8 cellular contexts compared by ENCODE assay signal in the genomic region with DNA sequence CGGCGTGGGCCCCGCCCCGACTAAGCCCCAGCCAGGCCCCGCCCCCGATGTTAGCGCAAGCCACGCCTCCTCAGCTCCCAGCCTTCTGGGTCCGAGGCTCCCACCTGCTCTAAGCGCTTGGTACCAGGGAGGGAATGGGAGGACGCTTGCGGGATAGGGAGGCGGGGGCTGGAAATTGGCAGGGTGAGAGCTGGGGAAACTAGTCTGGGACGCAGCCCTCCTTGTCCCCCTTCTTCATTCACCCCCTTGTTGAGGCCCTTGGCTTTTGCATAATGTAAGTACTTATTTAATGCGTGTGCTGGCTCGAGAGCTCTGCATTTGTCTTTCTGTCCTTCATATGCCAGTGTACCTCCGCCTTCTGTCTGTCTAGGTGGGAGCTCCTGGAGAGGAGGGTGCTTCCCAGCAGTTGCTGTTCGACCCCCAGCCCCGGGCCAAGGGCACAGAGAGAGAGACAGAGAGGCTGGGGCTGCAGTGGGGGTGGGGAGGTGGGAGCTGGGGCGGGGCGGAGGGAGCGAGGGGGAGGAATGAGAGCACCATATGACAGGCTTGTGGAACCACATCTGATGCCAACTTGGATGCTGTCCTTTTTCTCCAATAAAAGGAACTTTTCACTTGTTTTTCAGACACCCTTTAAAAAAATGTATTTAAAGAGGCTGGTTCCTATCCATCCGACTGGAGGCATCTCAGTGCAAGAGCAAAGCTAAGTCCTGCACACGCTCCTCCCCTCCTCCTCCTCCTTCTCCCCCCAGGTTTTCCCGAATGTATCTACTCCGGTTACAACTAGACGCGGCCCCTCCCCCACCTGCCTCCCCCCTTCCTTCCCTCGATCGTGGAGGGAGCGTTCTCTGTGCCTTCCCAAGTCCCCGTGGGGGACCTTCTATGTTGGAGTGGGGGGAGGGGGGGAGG. TPM values are rescaled to one million over a fixed set of nuclear protein-coding genes. Genes with fewer than 3 reads are reported as not detected.
DNase-seq lines count a peak whose midpoint lies in the region; ATAC-seq and TF ChIP-seq lines count a peak whose summit lies in the region.

No MANE protein-coding gene starts in this region.

- TF ChIP-seq CTCF in osteoblast (IDR thresholded peaks at IDR 0.05; ENCODE audit: extremely low read depth, low read depth, low read length) (no peak), testis (IDR thresholded peaks at IDR 0.05) (no peak)

- no peaks in the 10 kb centered on the region for H3K9me3 Mint-ChIP-seq in activated naive CD4-positive, alpha-beta T cell treated with anti-CD3 and anti-CD28 coated beads, Interleukin-2, amount 50 U/mL, for 24 hours

- intact Hi-C loops in head of caudate nucleus (cut with DNase I), result no loop called here
- intact Hi-C loops in testis (cut with DNase I; ENCODE audit: low total_unique reads), result no loop called here

- H3K36me3 ChIP-seq in MG63, result no peaks in the 10 kb centered on the region
- H3K36me3 ChIP-seq in osteoblast (ENCODE audit: insufficient read depth, low read length), result no peaks in the 10 kb centered on the region
- no peaks in the 10 kb centered on the region for H3K36me3 ChIP-seq in testis (ENCODE audit: low read depth, missing control alignments)

- H3K4me2 ChIP-seq in osteoblast (ENCODE audit: insufficient read depth, low read length), result peak overlapping the region; percentile 93

- no peaks in the 10 kb centered on the region for H3K27me3 Mint-ChIP-seq in activated naive CD4-positive, alpha-beta T cell treated with anti-CD3 and anti-CD28 coated beads, Interleukin-2, amount 50 U/mL, for 24 hours

- H3K36me3 Mint-ChIP-seq in activated naive CD4-positive, alpha-beta T cell treated with anti-CD3 and anti-CD28 coated beads, Interleukin-2, amount 50 U/mL, for 24 hours, result no peaks in the 10 kb centered on the region

- H4K20me1 ChIP-seq in osteoblast (ENCODE audit: insufficient read depth, low read length), result no peaks in the 10 kb centered on the region

- WGBS in testis, 2 donors, result 0% methylated on average over 21 to 27 of the region's 32 CpGs

- H3K79me2 ChIP-seq in osteoblast (ENCODE audit: insufficient read depth, low read length), result no peaks in the 10 kb centered on the region

- H3K27ac ChIP-seq in osteoblast (ENCODE audit: low read depth, low read length) (no peak overlapping the region), testis (peak overlapping the region in 1 of 2 donors; percentile 59)

- H3K27me3 ChIP-seq in MG63 (no peaks in the 10 kb centered on the region), osteoblast (ENCODE audit: insufficient read depth, low read length) (no peaks in the 10 kb centered on the region), testis (no peaks in the 10 kb centered on the region)

- ATAC-seq in GM21526 (IDR thresholded peaks at IDR 0.05; ENCODE audit: low FRiP score, unreplicated experiment) (peak; percentile 67), SK-N-SH treated with all-trans-retinoic acid at 6 μM for 48 hours (peak; percentile 88)

- H3K4me1 ChIP-seq in osteoblast (ENCODE audit: insufficient read depth, low read length) (peaks cover 14% of the 10 kb centered on the region), testis (peaks cover 17% of the 10 kb centered on the region)

- H3K27ac Mint-ChIP-seq in activated naive CD4-positive, alpha-beta T cell treated with anti-CD3 and anti-CD28 coated beads, Interleukin-2, amount 50 U/mL, for 24 hours, result no peak overlapping the region

- peak overlapping the region; percentile 90 for H2AFZ ChIP-seq in osteoblast (ENCODE audit: low read length)

- peaks cover 18% of the 10 kb centered on the region for H3K4me1 Mint-ChIP-seq in activated naive CD4-positive, alpha-beta T cell treated with anti-CD3 and anti-CD28 coated beads, Interleukin-2, amount 50 U/mL, for 24 hours

- H3K9me3 ChIP-seq in MG63 (no peaks in the 10 kb centered on the region), osteoblast (ENCODE audit: low read depth, low read length) (no peaks in the 10 kb centered on the region), testis (no peaks in the 10 kb centered on the region)

- H3K4me3 Mint-ChIP-seq in activated naive CD4-positive, alpha-beta T cell treated with anti-CD3 and anti-CD28 coated beads, Interleukin-2, amount 50 U/mL, for 24 hours, result peak overlapping the region; percentile 92

- no peak for TF ChIP-seq POLR2A in testis (IDR thresholded peaks at IDR 0.05)

- DNase-seq in CMK (ENCODE audit: low read depth) (peak; percentile 52), MG63 (peak; percentile 54), head of caudate nucleus (peak; percentile 66 to 96 (median 86)), osteoblast (ENCODE audit: insufficient read length, low spot score, missing footprints) (peak; percentile 91), testis (peak; percentile 80)

- H3K4me3 ChIP-seq in MG63 (peak overlapping the region; percentile 44), osteoblast (ENCODE audit: insufficient read depth, low read length) (peak overlapping the region; percentile 77), testis (peak overlapping the region; percentile 53 to 62)

TF ChIP-seq in SK-N-SH treated with all-trans-retinoic acid at 6 μM for 48 hours, 23 proteins besides CTCF, POLR2A, EP300 and RAD21:
- TF ChIP-seq, protein P1, sequence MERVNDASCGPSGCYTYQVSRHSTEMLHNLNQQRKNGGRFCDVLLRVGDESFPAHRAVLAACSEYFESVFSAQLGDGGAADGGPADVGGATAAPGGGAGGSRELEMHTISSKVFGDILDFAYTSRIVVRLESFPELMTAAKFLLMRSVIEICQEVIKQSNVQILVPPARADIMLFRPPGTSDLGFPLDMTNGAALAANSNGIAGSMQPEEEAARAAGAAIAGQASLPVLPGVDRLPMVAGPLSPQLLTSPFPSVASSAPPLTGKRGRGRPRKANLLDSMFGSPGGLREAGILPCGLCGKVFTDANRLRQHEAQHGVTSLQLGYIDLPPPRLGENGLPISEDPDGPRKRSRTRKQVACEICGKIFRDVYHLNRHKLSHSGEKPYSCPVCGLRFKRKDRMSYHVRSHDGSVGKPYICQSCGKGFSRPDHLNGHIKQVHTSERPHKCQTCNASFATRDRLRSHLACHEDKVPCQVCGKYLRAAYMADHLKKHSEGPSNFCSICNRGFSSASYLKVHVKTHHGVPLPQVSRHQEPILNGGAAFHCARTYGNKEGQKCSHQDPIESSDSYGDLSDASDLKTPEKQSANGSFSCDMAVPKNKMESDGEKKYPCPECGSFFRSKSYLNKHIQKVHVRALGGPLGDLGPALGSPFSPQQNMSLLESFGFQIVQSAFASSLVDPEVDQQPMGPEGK (CRISPR knock-in tag; IDR thresholded peaks at IDR 0.05; ENCODE audit: borderline replicate concordance), result peak; percentile 32; the same call in 1 of the 2 replicates
- TF ChIP-seq ESRRG (CRISPR knock-in tag; IDR thresholded peaks at IDR 0.05), result no peak

RNA-seq across cellular contexts. Expression of a gene that starts 25.6 kb away (rescaled TPM):
- 0.26 TPM in 1 of 2 replicates, not detected in the other for total RNA-seq in MG63 (2014; rRNA removed; shearing (Covaris generic); ENCODE audit: low replicate concordance)
- total RNA-seq in osteoblast, result 0.29 and 1.1 TPM in 2 replicates
- total RNA-seq in testis, result 1 to 10 TPM; 1.0 to 1.5 TPM
- polyA plus RNA-seq in testis (ENCODE audit: insufficient read depth, low read depth, low replicate concordance), result 2.1 TPM
